29 cellular contexts compared by ENCODE assay signal in the genomic region with DNA sequence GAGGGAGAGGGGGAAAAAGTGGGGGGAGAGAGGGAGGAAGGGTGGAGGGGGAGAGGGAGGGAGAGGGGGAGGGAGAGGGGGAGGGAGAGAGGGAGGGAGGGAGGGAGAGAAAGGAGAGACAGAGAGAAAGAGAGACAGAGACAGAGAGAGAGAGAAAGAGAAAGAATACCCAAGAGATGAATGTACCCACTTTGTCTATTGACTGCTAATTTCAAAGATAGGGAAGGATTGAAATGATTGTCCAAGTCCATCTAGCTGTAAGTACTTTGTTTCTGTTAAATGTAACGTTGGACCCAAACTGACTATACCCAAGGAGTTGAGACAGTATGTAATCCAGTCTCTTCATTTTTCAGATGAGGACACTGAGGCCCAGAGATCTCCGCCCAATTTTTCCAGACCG.
"Had no signal": no experiment of that assay in that cellular context is flagged by ENCODE, and none has a peak within 500 bp of the region (broad histone marks: within the 10 kb centered on the region; RNA-seq: fewer than 3 reads in every experiment).

No MANE protein-coding gene starts in this region.

- H3K4me1 ChIP-seq: colonic mucosa, esophagus muscularis mucosa, esophagus squamous epithelium, foreskin keratinocyte, gastrocnemius medialis, gastroesophageal sphincter, heart left ventricle, heart right ventricle had no signal

- H3K27ac Mint-ChIP-seq: dendritic cell treated with granulocyte-macrophage colony-stimulating factor and Interleukin-4, amounts not matched to agents 40 ng/mL and 50 ng/mL, for 4 days; effector memory CD8-positive, alpha-beta T cell; endodermal cell had no signal

- DNase-seq: colonic mucosa; cortex of kidney; dermis blood vessel endothelial cell; dorsolateral prefrontal cortex; effector CD4-positive, alpha-beta T cell; effector CD8-positive, alpha-beta T cell; effector memory CD4-positive, alpha-beta T cell; effector memory CD8-positive, alpha-beta T cell; endodermal cell; erythroblast; esophagus squamous epithelium; foreskin fibroblast; foreskin keratinocyte; foreskin melanocyte; gastrocnemius medialis; glutamatergic neuron; head of caudate nucleus; heart left ventricle; heart right ventricle had no signal

- H3K4me3 Mint-ChIP-seq: dendritic cell treated with granulocyte-macrophage colony-stimulating factor and Interleukin-4, amounts not matched to agents 40 ng/mL and 50 ng/mL, for 4 days; effector memory CD8-positive, alpha-beta T cell; endodermal cell had no signal

- H3K4me3 ChIP-seq: colonic mucosa, coronary artery, dorsolateral prefrontal cortex, esophagus muscularis mucosa, esophagus squamous epithelium, gastrocnemius medialis, gastroesophageal sphincter, heart left ventricle, heart right ventricle had no signal

- FAIRE-seq: colon, endometrium, endothelial cell of umbilical vein, frontal cortex had no signal

- H3K36me3 ChIP-seq: colonic mucosa, esophagus squamous epithelium, gastrocnemius medialis, heart left ventricle, heart right ventricle had no signal

- ATAC-seq: effector memory CD8-positive, alpha-beta T cell; esophagus mucosa; foreskin keratinocyte; gastrocnemius medialis; gastroesophageal sphincter; heart left ventricle; heart right ventricle had no signal

- H3K27me3 Mint-ChIP-seq: dendritic cell treated with granulocyte-macrophage colony-stimulating factor and Interleukin-4, amounts not matched to agents 40 ng/mL and 50 ng/mL, for 4 days; effector memory CD8-positive, alpha-beta T cell had no signal

- H3K27me3 ChIP-seq: colonic mucosa, dorsolateral prefrontal cortex, esophagus muscularis mucosa, esophagus squamous epithelium, foreskin keratinocyte, gastroesophageal sphincter, heart left ventricle had no signal

- H3K27ac ChIP-seq: colonic mucosa, coronary artery, dorsolateral prefrontal cortex, epithelial cell of prostate, esophagus muscularis mucosa, esophagus squamous epithelium, foreskin keratinocyte, gastrocnemius medialis, gastroesophageal sphincter, heart left ventricle, heart right ventricle had no signal

- H3K9me3 ChIP-seq: colonic mucosa, esophagus muscularis mucosa, esophagus squamous epithelium, gastrocnemius medialis, gastroesophageal sphincter had no signal
